11 cellular contexts compared by ENCODE assay signal in the genomic region with DNA sequence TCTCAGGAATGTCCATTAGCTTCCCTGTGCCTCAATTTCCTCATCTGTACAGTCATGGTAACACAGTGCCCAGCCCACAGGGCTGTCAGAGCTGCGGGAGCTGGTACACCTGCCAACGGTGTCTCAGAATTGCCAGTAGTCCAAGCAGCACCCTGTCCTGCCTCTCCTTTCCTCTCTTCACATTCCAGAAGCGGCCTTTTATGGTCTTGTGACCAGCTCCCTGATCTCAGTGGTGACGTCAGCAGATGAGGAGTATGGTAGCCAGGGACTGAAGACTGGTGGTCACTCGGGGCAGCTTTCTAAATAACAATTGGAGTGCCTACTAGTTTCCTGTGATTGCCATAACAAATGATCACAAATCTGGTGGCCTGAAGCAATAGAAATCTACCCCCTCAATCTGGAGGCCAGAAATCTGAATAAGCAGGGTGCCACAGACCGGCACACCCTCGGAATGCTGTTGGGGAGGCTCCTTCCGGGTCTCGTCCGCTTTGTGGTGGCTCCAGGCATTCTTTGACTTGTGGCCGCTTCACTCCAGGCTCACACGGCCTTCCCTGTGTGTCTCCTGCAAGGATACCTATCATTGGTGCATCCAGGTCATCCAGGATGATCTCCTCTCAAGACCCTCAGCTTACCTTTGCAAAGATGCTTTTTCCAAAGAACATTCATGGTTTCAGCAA. TPM values are rescaled to one million over a fixed set of nuclear protein-coding genes. Genes with fewer than 3 reads are reported as not detected.
DNase-seq lines count a peak whose midpoint lies in the region; ATAC-seq, FAIRE-seq and TF ChIP-seq lines count a peak whose summit lies in the region.
"Had no signal": no experiment of that assay in that cellular context is flagged by ENCODE, and none has a peak within 500 bp of the region (broad histone marks: within the 10 kb centered on the region; RNA-seq: fewer than 3 reads in every experiment).

No MANE protein-coding gene starts in this region.

- POLR2A ChIA-PET in endothelial cell of umbilical vein (lab: Charles Lee) = no interaction called here

- DNase-seq in GM06990 (ENCODE audit: extremely low read depth, insufficient read length) (no peak), RWPE2 (ENCODE audit: low spot score) (no peak), endothelial cell of umbilical vein (ENCODE audit: low read depth, low spot score) (no peak), osteocyte (ENCODE audit: extremely low spot score, unreplicated experiment) (no peak), NCI-H69 (lab: John Stamatoyannopoulos, UW) (no peak), dorsolateral prefrontal cortex (no peak), NCI-H2107 treated with DMSO at 0.1 percent for 48 hours (lab: John Stamatoyannopoulos, UW; ENCODE audit: unreplicated experiment) (no peak), iPS-NIHi11 (ENCODE audit: low spot score) (no peak)
- DNase-seq: activated CD8-positive, alpha-beta memory T cell treated with anti-CD3 and anti-CD28 coated beads for 24 hours; NCI-H2107; stimulated activated CD4-positive, alpha-beta T cell treated with anti-CD3 and anti-CD28 coated beads, Interleukin-12 subunit alpha, Interleukin-12 subunit beta, amount 100 ng/mL, for 4 hours had no signal

- no peaks in the 10 kb centered on the region for H3K9me1 ChIP-seq in endothelial cell of umbilical vein (replicated peaks; ENCODE audit: control insufficient read depth, extremely low read depth, insufficient read depth, low read length)

- peak overlapping the region; percentile 90 for H3K27ac Mint-ChIP-seq in osteocyte (ENCODE audit: unreplicated experiment)

- H3K4me1 ChIP-seq in RWPE2 (ENCODE audit: insufficient read depth, poor library complexity, severe bottlenecking) (peaks cover 7% of the 10 kb centered on the region), endothelial cell of umbilical vein (ENCODE audit: control insufficient read depth, extremely low read depth, insufficient read depth, low read length) (peaks cover 13% of the 10 kb centered on the region)

- H3K9me3 ChIP-seq in RWPE2 (ENCODE audit: severe bottlenecking) (no peaks in the 10 kb centered on the region), endothelial cell of umbilical vein (replicated peaks; ENCODE audit: control insufficient read depth, insufficient read depth, low read length) (no peaks in the 10 kb centered on the region)

- peak overlapping the region; percentile 95 for H3K27ac ChIP-seq in RWPE2 (ENCODE audit: poor library complexity, severe bottlenecking)
- H3K27ac ChIP-seq in endothelial cell of umbilical vein (ENCODE audit: insufficient read depth, low read depth, low read length) = peak overlapping the region; percentile 98
- peak overlapping the region in 7 of 59 donors; percentile 14 to 91 (median 73) for H3K27ac ChIP-seq in dorsolateral prefrontal cortex

- peaks cover 38% of the 10 kb centered on the region for H3K79me2 ChIP-seq in endothelial cell of umbilical vein (ENCODE audit: control insufficient read depth, insufficient read depth, low read length)

- no peak for ATAC-seq in RWPE2 (ENCODE audit: low read depth)

- FAIRE-seq in endothelial cell of umbilical vein (lab: Jason Lieb, UNC) = no peak

- no peaks in the 10 kb centered on the region for H3K27me3 ChIP-seq in GM06990 (replicated peaks; ENCODE audit: control insufficient read depth, insufficient read depth, low read length)
- no peaks in the 10 kb centered on the region for H3K27me3 ChIP-seq in RWPE2 (ENCODE audit: insufficient read depth, poor library complexity, severe bottlenecking)
- no peaks in the 10 kb centered on the region for H3K27me3 ChIP-seq in endothelial cell of umbilical vein (ENCODE audit: control insufficient read depth in 2 of 2, insufficient read depth in 2 of 2, low read length in 2 of 2)
- no peaks in the 10 kb centered on the region for H3K27me3 ChIP-seq in dorsolateral prefrontal cortex

- H3K4me3 Mint-ChIP-seq in osteocyte (ENCODE audit: unreplicated experiment) = peak overlapping the region; percentile 86

- H3K4me2 ChIP-seq in endothelial cell of umbilical vein (ENCODE audit: insufficient read depth, low read length) = peak overlapping the region; percentile 93

- dilution Hi-C loops in endothelial cell of umbilical vein (cut with MboI; ENCODE audit: extremely low pct_ligation_motif_present, low sequenced_read_pairs) = no loop called here

- peaks cover 40% of the 10 kb centered on the region for H3K4me1 Mint-ChIP-seq in osteocyte (ENCODE audit: unreplicated experiment)

- peaks cover 25% of the 10 kb centered on the region for H3K36me3 Mint-ChIP-seq in osteocyte (ENCODE audit: unreplicated experiment)

- H3K27me3 Mint-ChIP-seq in osteocyte (ENCODE audit: unreplicated experiment) = peaks cover under 1% of the 10 kb centered on the region

- no peaks in the 10 kb centered on the region for H4K20me1 ChIP-seq in endothelial cell of umbilical vein (replicated peaks; ENCODE audit: control insufficient read depth, extremely low read depth, insufficient read depth, low read length)

- TF ChIP-seq POLR2A in endothelial cell of umbilical vein (IDR thresholded peaks at IDR 0.05; ENCODE audit: low read depth, low read length) = no peak

- no TSS peak for BruUV-seq in endothelial cell of umbilical vein (replicated peaks; lab: Mats Ljungman, UMichigan)

- peak overlapping the region; percentile 97 for H3K9ac ChIP-seq in endothelial cell of umbilical vein (replicated peaks; ENCODE audit: extremely low read depth, insufficient read depth, low read length)

- intact Hi-C loops in endothelial cell of umbilical vein (cut with micrococcal nuclease) (no loop called here), dorsolateral prefrontal cortex (cut with DNase I) (loop anchor here (10.0 kb wide), 3 partner anchors 190 to 1300 kb away; a partner anchor contains a TSS)

- CTCF ChIA-PET in endothelial cell of umbilical vein (lab: Charles Lee) = interaction anchor here (0.9 to 3.4 kb wide), 4 partner anchors 9 to 296 kb away, joined by 3 to 10 read pairs (median 4); no protein-coding TSS in a partner anchor

- H2AFZ ChIP-seq in endothelial cell of umbilical vein (ENCODE audit: low read depth, low read length) = no peak overlapping the region

- no peaks in the 10 kb centered on the region for H3K9me3 Mint-ChIP-seq in osteocyte (ENCODE audit: unreplicated experiment)

- TF ChIP-seq CTCF in GM06990 (IDR thresholded peaks at IDR 0.05; ENCODE audit: insufficient read depth, low read length, poor library complexity, severe bottlenecking) (no peak), RWPE2 (IDR thresholded peaks at IDR 0.05; ENCODE audit: poor library complexity, severe bottlenecking) (no peak), endothelial cell of umbilical vein (IDR thresholded peaks at IDR 0.05; ENCODE audit: extremely low read depth in 1 of 2, insufficient read depth in 1 of 2, low read depth in 1 of 2, low read length in 2 of 2) (no peak), osteocyte (IDR thresholded peaks at IDR 0.05) (no peak), dorsolateral prefrontal cortex (IDR thresholded peaks at IDR 0.05 in 54 of 56, conservative IDR thresholded peaks at IDR 0.05 in 2 of 56; ENCODE audit: low read depth in 1 of 56, partially characterized antibody in 56 of 56) (no peak)

- peaks cover 27% of the 10 kb centered on the region for H3K36me3 ChIP-seq in GM06990 (ENCODE audit: control insufficient read depth, insufficient read depth, low read length)
- peaks cover 46% of the 10 kb centered on the region for H3K36me3 ChIP-seq in RWPE2 (ENCODE audit: low read depth)
- H3K36me3 ChIP-seq in endothelial cell of umbilical vein (ENCODE audit: control insufficient read depth in 2 of 2, extremely low read depth in 1 of 2, insufficient read depth in 2 of 2, low read length in 2 of 2) = peaks cover 8 to 16% of the 10 kb centered on the region in 2 experiments

- H3K4me3 ChIP-seq in GM06990 (replicated peaks; ENCODE audit: low read depth, low read length) (peak overlapping the region; percentile 100), RWPE2 (ENCODE audit: severe bottlenecking) (no peak overlapping the region), endothelial cell of umbilical vein (replicated peaks in 1 of 3; ENCODE audit: insufficient read depth in 1 of 3, low read depth in 1 of 3, low read length in 3 of 3) (peak overlapping the region in 2 of 3 experiments; percentile 79 to 86), dorsolateral prefrontal cortex (peak overlapping the region in 10 of 59 donors; percentile 83 to 99 (median 90))

TF ChIP-seq in endothelial cell of umbilical vein, 7 proteins besides CTCF, POLR2A, EP300 and RAD21:
- no peak for TF ChIP-seq POLR2AphosphoS5 (IDR thresholded peaks at IDR 0.05; ENCODE audit: insufficient read depth, low read depth, low read length)
- TF ChIP-seq GATA2 (IDR thresholded peaks at IDR 0.05; ENCODE audit: insufficient read depth, insufficient read length, low read depth, low read length) = no peak
- TF ChIP-seq EZH2 (IDR thresholded peaks at IDR 0.05; ENCODE audit: borderline replicate concordance, low read depth, low read length, severe bottlenecking) = no peak

RNA-seq across cellular contexts. Expression of a gene that starts 2.1 kb away (rescaled TPM):
- total RNA-seq in endothelial cell of umbilical vein (42.5 and 45.1 TPM in 2 replicates), osteocyte (19.3 and 19.5 TPM in 2 replicates), dorsolateral prefrontal cortex (10 to 100 TPM in 105 of 120 experiments, 1 to 10 TPM in 15; 8.6 to 18.8 (median 12.1) TPM)
- 34.6 and 35.4 TPM in 2 replicates for polyA plus RNA-seq in endothelial cell of umbilical vein
- polyA plus RNA-seq in endothelial cell of umbilical vein (2011; cell fraction: cytosol; rRNA removed) = 35.4 and 35.8 TPM in 2 replicates
- polyA plus RNA-seq in endothelial cell of umbilical vein (2011; cell fraction: nucleus; rRNA removed) = 16.7 and 16.8 TPM in 2 replicates
- 37.3 and 38.9 TPM in 2 replicates for polyA plus RNA-seq in endothelial cell of umbilical vein (2012)
- polyA minus RNA-seq in endothelial cell of umbilical vein = 29.1 and 35.2 TPM in 2 replicates
- polyA minus RNA-seq in endothelial cell of umbilical vein (2011; cell fraction: cytosol; rRNA and poly(A)+ RNA removed) = 29.2 TPM
- polyA minus RNA-seq in endothelial cell of umbilical vein (2011; cell fraction: nucleus; rRNA and poly(A)+ RNA removed) = 12.1 and 12.2 TPM in 2 replicates
